In genomic region chr2:84459944-84460429, GRCh38 we compare ENCODE assay signal across 9 cellular contexts. TPM values are rescaled to one million over a fixed set of nuclear protein-coding genes. Genes with fewer than 3 reads are reported as not detected.
DNase-seq lines count a peak whose midpoint lies in the region; ATAC-seq, FAIRE-seq and TF ChIP-seq lines count a peak whose summit lies in the region.
"Had no signal": no experiment of that assay in that cellular context is flagged by ENCODE, and none has a peak within 500 bp of the region (broad histone marks: within the 10 kb centered on the region; RNA-seq: fewer than 3 reads in every experiment).

No MANE protein-coding gene starts in this region.

- H3K27me3 ChIP-seq in HUES64 (ENCODE audit: insufficient read depth, low read length) (no peaks in the 10 kb centered on the region; the same call in 1 of the 2 replicates), bronchial epithelial cell (ENCODE audit: control insufficient read depth, insufficient read depth, low read length) (no peaks in the 10 kb centered on the region), muscle layer of duodenum (ENCODE audit: low read depth, low read length) (no peaks in the 10 kb centered on the region)

- no peak for FAIRE-seq in bronchial epithelial cell (lab: Jason Lieb, UNC)

- peak overlapping the region; percentile 69 for H3K9ac ChIP-seq in HUES64 (ENCODE audit: low read depth, low read length)

- H3K4me1 ChIP-seq in HUES64 (ENCODE audit: insufficient read depth, low read length) (peaks cover 11% of the 10 kb centered on the region; the same call in 1 of the 2 replicates), muscle layer of duodenum (ENCODE audit: control insufficient read depth in 1 of 2, insufficient read depth in 2 of 2, low read length in 2 of 2) (peaks cover 13 to 28% of the 10 kb centered on the region in 2 donors)

- H3K36me3 ChIP-seq in HUES64 (ENCODE audit: insufficient read depth, low read length) = no peaks in the 10 kb centered on the region
- no peaks in the 10 kb centered on the region for H3K36me3 ChIP-seq in bronchial epithelial cell (ENCODE audit: control insufficient read depth, insufficient read depth, low read length)
- peaks cover 0 to 3% of the 10 kb centered on the region in 2 donors for H3K36me3 ChIP-seq in muscle layer of duodenum (ENCODE audit: control insufficient read depth in 1 of 2, insufficient read depth in 2 of 2, low read length in 2 of 2)

- H3K9me3 ChIP-seq in HUES64 (ENCODE audit: insufficient read depth, low read depth, low read length) = no peaks in the 10 kb centered on the region
- H3K9me3 ChIP-seq in muscle layer of duodenum (ENCODE audit: control insufficient read depth in 1 of 2, low read length in 2 of 2) = no peaks in the 10 kb centered on the region

- ATAC-seq in GM18907 (IDR thresholded peaks at IDR 0.05; ENCODE audit: unreplicated experiment) = no peak
- ATAC-seq in GM21515 (IDR thresholded peaks at IDR 0.05; ENCODE audit: unreplicated experiment) = no peak

- H3K4me3 ChIP-seq in HUES64 (ENCODE audit: low read length) = peak overlapping the region; percentile 69
- H3K4me3 ChIP-seq in bronchial epithelial cell (ENCODE audit: low read depth, low read length) = peak overlapping the region; percentile 89
- peak overlapping the region; percentile 96 to 99 for H3K4me3 ChIP-seq in muscle layer of duodenum (ENCODE audit: low read depth in 1 of 2, low read length in 2 of 2)

- peak overlapping the region; percentile 93 for H3K27ac ChIP-seq in C4-2B
- no peak overlapping the region for H3K27ac ChIP-seq in HUES64 (ENCODE audit: low read depth, low read length)
- H3K27ac ChIP-seq in muscle layer of duodenum (ENCODE audit: low read length) = no peak overlapping the region

- 46% methylated on average over 4 of the region's 4 CpGs for WGBS in HUES64

- no peak for TF ChIP-seq CTCF in C4-2B (conservative IDR thresholded peaks at IDR 0.05)
- TF ChIP-seq CTCF in bronchial epithelial cell (IDR thresholded peaks at IDR 0.05; ENCODE audit: insufficient read depth, low read length, severe bottlenecking) = no peak

- peak; percentile 51 for DNase-seq in bronchial epithelial cell (ENCODE audit: low read depth)
- DNase-seq in COLO668 (lab: John Stamatoyannopoulos, UW; ENCODE audit: unreplicated experiment) = no peak
- DNase-seq in central memory CD4-positive, alpha-beta T cell = no peak

RNA-seq across cellular contexts. Expression of gene SUCLG1, which starts 0.9 kb away (rescaled TPM):
- 39.0 TPM for polyA plus RNA-seq in HUES64 (2013, experiment 1 of 2)
- 37.0 TPM for polyA plus RNA-seq in HUES64 (2013, experiment 2 of 2)
- total RNA-seq in bronchial epithelial cell = 24.6 and 27.9 TPM in 2 replicates

RNA-seq across cellular contexts. Expression of gene DNAH6, which starts 56.3 kb away (rescaled TPM):
- polyA plus RNA-seq in HUES64 (2013, experiment 1 of 2) = 0.25 TPM
- 0.44 TPM for polyA plus RNA-seq in HUES64 (2013, experiment 2 of 2)
- total RNA-seq in bronchial epithelial cell = under 0.01 TPM in 2 replicates
- total RNA-seq: LHCN-M2 had no signal
